In the genomic region with DNA sequence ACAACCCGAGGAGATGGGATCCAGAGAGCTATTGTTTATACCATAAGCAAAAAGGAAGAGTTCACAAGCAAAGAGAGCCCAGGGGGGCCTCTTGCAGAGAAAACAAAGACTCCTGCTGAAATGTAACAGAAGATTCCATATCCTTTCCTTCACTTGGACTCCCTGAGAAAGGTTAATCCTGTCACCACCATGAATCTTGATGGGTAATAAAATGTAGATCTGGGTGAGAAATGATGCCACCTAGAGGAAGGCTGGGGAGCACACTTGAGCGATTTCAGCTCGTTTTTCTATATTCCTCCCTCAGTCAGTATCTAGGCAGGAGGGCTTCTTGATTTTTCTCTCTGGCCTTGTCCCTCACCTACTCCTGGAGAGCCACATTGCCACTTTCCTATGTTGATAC, we compare ENCODE assay signal across 8 cellular contexts. TPM values are rescaled to one million over a fixed set of nuclear protein-coding genes. Genes with fewer than 3 reads are reported as not detected.
DNase-seq lines count a peak whose midpoint lies in the region; ATAC-seq and TF ChIP-seq lines count a peak whose summit lies in the region.

No MANE protein-coding gene starts in this region.

- H3K4me3 ChIP-seq in iPS DF 6.9 (ENCODE audit: low read length): no peak overlapping the region

- H3K27me3 ChIP-seq in iPS DF 6.9 (ENCODE audit: control insufficient read depth, insufficient read depth, low read length): no peaks in the 10 kb centered on the region

- DNase-seq in CD14-positive monocyte (ENCODE audit: low spot score) (no peak), RPMI8226 (peak; percentile 6), iPS DF 6.9 (ENCODE audit: low read depth, low spot score) (peak; percentile 5), caudate nucleus (lab: John Stamatoyannopoulos, UW) (no peak), activated gamma-delta T cell (lab: John Stamatoyannopoulos, UW) (no peak)

- H3K27me3 Mint-ChIP-seq in CD14-positive monocyte (ENCODE audit: low read depth in 3 of 3): peaks cover 0 to 13% (median 0%) of the 10 kb centered on the region in 3 donors

- no peaks in the 10 kb centered on the region for H3K9me3 ChIP-seq in iPS DF 6.9 (ENCODE audit: control insufficient read depth, insufficient read depth, low read length)

- TF ChIP-seq CTCF in CD14-positive monocyte (IDR thresholded peaks at IDR 0.05): peak; percentile 47

- intact Hi-C loops in CD14-positive monocyte (cut with micrococcal nuclease): loop anchor here in 1 of 2 donors (10.0 kb wide), 1 partner anchor 150 kb away; the partner anchor contains the start of gene GUCY2F

- peaks cover 0 to 3% (median 0%) of the 10 kb centered on the region in 7 donors for H3K9me3 Mint-ChIP-seq in CD14-positive monocyte

- peaks cover 8 to 17% of the 10 kb centered on the region in 2 donors for H3K36me3 Mint-ChIP-seq in CD14-positive monocyte

- H3K4me3 Mint-ChIP-seq in CD14-positive monocyte: no peak overlapping the region

- WGBS in iPS DF 6.9 (ENCODE audit: insufficient coverage, insufficient read length): no CpG with 5 or more reads among the region's 3 CpGs

- H3K4me1 Mint-ChIP-seq in CD14-positive monocyte: peaks cover 7% of the 10 kb centered on the region

- H3K36me3 ChIP-seq in iPS DF 6.9 (ENCODE audit: control insufficient read depth, insufficient read depth, low read length): no peaks in the 10 kb centered on the region

- no peaks in the 10 kb centered on the region for H3K4me1 ChIP-seq in iPS DF 6.9 (ENCODE audit: control insufficient read depth, insufficient read depth, low read length)

- ATAC-seq in GM21786 (IDR thresholded peaks at IDR 0.05; ENCODE audit: unreplicated experiment) (peak; percentile 52), HG03469 (IDR thresholded peaks at IDR 0.05; ENCODE audit: unreplicated experiment) (no peak), HG02973 (IDR thresholded peaks at IDR 0.05; ENCODE audit: unreplicated experiment) (no peak)

- H3K27ac ChIP-seq in iPS DF 6.9 (ENCODE audit: low read length) (no peak overlapping the region), caudate nucleus (ENCODE audit: low read depth, low read length) (no peak overlapping the region)

- no peak overlapping the region for H3K27ac Mint-ChIP-seq in CD14-positive monocyte

RNA-seq across cellular contexts. Expression of gene KCNE5, which starts 10.2 kb away (rescaled TPM):
- polyA plus RNA-seq in CD14-positive monocyte: under 1 TPM; 0.12 to 0.39 TPM

Comparison
In these comparisons a context has a peak if more than half of its experiments do, and no peak if none do; other contexts are left out.
1. DNase-seq: peak in RPMI8226 (single experiment) and iPS DF 6.9 (single experiment); none in CD14-positive monocyte (single experiment), caudate nucleus (0 of 61) and activated gamma-delta T cell (single experiment).